ENCODE assay signal across 8 cellular contexts in genomic region chr6:129672345-129672691, GRCh38. TPM values are rescaled to one million over a fixed set of nuclear protein-coding genes. Genes with fewer than 3 reads are reported as not detected.
DNase-seq lines count a peak whose midpoint lies in the region; ATAC-seq and TF ChIP-seq lines count a peak whose summit lies in the region.

No MANE protein-coding gene starts in this region.

- peak overlapping the region; percentile 63 for H3K4me3 ChIP-seq in ACC112 (ENCODE audit: low read depth, low read length)
- peak overlapping the region; percentile 54 for H3K4me3 ChIP-seq in OCI-LY3 (ENCODE audit: low read length)
- H3K4me3 ChIP-seq in thoracic aorta = no peak overlapping the region

- H3K4me1 ChIP-seq in ACC112 (ENCODE audit: control insufficient read depth, insufficient read depth, low read length, unreplicated experiment) (peaks cover 65% of the 10 kb centered on the region), OCI-LY3 (ENCODE audit: low read length) (peaks cover 68% of the 10 kb centered on the region), foreskin keratinocyte (peaks cover 39% of the 10 kb centered on the region), thoracic aorta (ENCODE audit: control insufficient read depth in 1 of 2, low read depth in 2 of 2) (peaks cover 17 to 23% of the 10 kb centered on the region in 2 donors)

- TF ChIP-seq CTCF in OCI-LY3 (IDR thresholded peaks at IDR 0.05; ENCODE audit: low read depth, low read length) = no peak
- TF ChIP-seq CTCF in foreskin keratinocyte (conservative IDR thresholded peaks at IDR 0.05) = no peak
- TF ChIP-seq CTCF in thoracic aorta (IDR thresholded peaks at IDR 0.05) = no peak

- H3K4me2 ChIP-seq in OCI-LY3 (ENCODE audit: low read length) = peak overlapping the region; percentile 81

- ATAC-seq in GM21515 (IDR thresholded peaks at IDR 0.05; ENCODE audit: unreplicated experiment) = peak; percentile 14
- ATAC-seq in foreskin keratinocyte = no peak
- ATAC-seq in thoracic aorta (ENCODE audit: insufficient number of reproducible peaks, low FRiP score, low read depth) = no peak

- H3K9me3 ChIP-seq in OCI-LY3 (ENCODE audit: insufficient read depth, low read length) (no peaks in the 10 kb centered on the region), thoracic aorta (no peaks in the 10 kb centered on the region)

- H3K9ac ChIP-seq in OCI-LY3 (ENCODE audit: low read length) = peak overlapping the region; percentile 90

- H3K36me3 ChIP-seq in ACC112 (ENCODE audit: insufficient read depth, low read length) = no peaks in the 10 kb centered on the region
- no peaks in the 10 kb centered on the region for H3K36me3 ChIP-seq in OCI-LY3 (replicated peaks; ENCODE audit: low read depth, low read length)
- H3K36me3 ChIP-seq in thoracic aorta = no peaks in the 10 kb centered on the region

- no peaks in the 10 kb centered on the region for H4K20me1 ChIP-seq in OCI-LY3 (ENCODE audit: insufficient read depth, low read length)

- H2AFZ ChIP-seq in ACC112 (ENCODE audit: low read length, unreplicated experiment) (no peak overlapping the region), OCI-LY3 (ENCODE audit: low read depth, low read length) (peak overlapping the region; percentile 53; the same call in 1 of the 2 replicates)

- H3K79me2 ChIP-seq in ACC112 (ENCODE audit: control insufficient read depth, insufficient read depth, low read length, unreplicated experiment) (peaks cover 69% of the 10 kb centered on the region), OCI-LY3 (ENCODE audit: low read length) (no peaks in the 10 kb centered on the region)

- DNase-seq in foreskin keratinocyte (no peak), thoracic aorta (ENCODE audit: low spot score) (no peak), T1000 (lab: John Stamatoyannopoulos, UW) (no peak), mesenteric fat pad (ENCODE audit: low spot score) (no peak), activated gamma-delta T cell treated with Interleukin-2 at 50 U/mL for 16 hours (no peak)

- H3K27me3 ChIP-seq in ACC112 (ENCODE audit: insufficient read depth, low read length) (no peaks in the 10 kb centered on the region), OCI-LY3 (ENCODE audit: low read depth, low read length) (no peaks in the 10 kb centered on the region), foreskin keratinocyte (no peaks in the 10 kb centered on the region), thoracic aorta (replicated peaks; ENCODE audit: insufficient read depth) (no peaks in the 10 kb centered on the region)

- H3K27ac ChIP-seq in ACC112 (ENCODE audit: low read depth, low read length) = peak overlapping the region; percentile 96
- peak overlapping the region; percentile 92 for H3K27ac ChIP-seq in OCI-LY3 (ENCODE audit: low read length)
- peak overlapping the region; percentile 8 for H3K27ac ChIP-seq in foreskin keratinocyte
- peak overlapping the region; percentile 31 to 39 for H3K27ac ChIP-seq in thoracic aorta

RNA-seq across cellular contexts. Expression of gene ARHGAP18, which starts 37.7 kb away (rescaled TPM):
- 37.5 and 57.1 TPM in 2 replicates for total RNA-seq in foreskin keratinocyte
- 12.4 and 15.7 TPM in 2 replicates for polyA plus RNA-seq in foreskin keratinocyte
- total RNA-seq in thoracic aorta = 10 to 100 TPM; 24.8 to 37.0 TPM
- total RNA-seq in mesenteric fat pad = 24.4 TPM

Comparison
In these comparisons a context has a peak if more than half of its experiments do, and no peak if none do; other contexts are left out.
1. H3K27ac ChIP-seq: peak in every context shown above with its lines; median percentile 96 in ACC112; 92 in OCI-LY3; 35 in thoracic aorta; 8 in foreskin keratinocyte.